23 cellular contexts compared by ENCODE assay signal in genomic region chr15:74208496-74208895, GRCh38. TPM values are rescaled to one million over a fixed set of nuclear protein-coding genes. Genes with fewer than 3 reads are reported as not detected.
DNase-seq lines count a peak whose midpoint lies in the region; ATAC-seq and TF ChIP-seq lines count a peak whose summit lies in the region.
"Had no signal": no experiment of that assay in that cellular context is flagged by ENCODE, and none has a peak within 500 bp of the region (broad histone marks: within the 10 kb centered on the region; RNA-seq: fewer than 3 reads in every experiment).

No MANE protein-coding gene starts in this region.

- no peak overlapping the region for H3K4ac ChIP-seq in neuronal stem cell (ENCODE audit: low read length)

- H2AK5ac ChIP-seq in neuronal stem cell (ENCODE audit: low read depth, low read length): peak overlapping the region; percentile 90

- H3K79me1 ChIP-seq in neuronal stem cell (ENCODE audit: low read depth, low read length): no peaks in the 10 kb centered on the region

- H3K4me2 ChIP-seq in neuronal stem cell (ENCODE audit: insufficient read depth, low read length, poor library complexity, severe bottlenecking): peak overlapping the region; percentile 44

- TF ChIP-seq CTCF in gastrocnemius medialis (IDR thresholded peaks at IDR 0.05 in 4 of 5, conservative IDR thresholded peaks at IDR 0.05 in 1 of 5): no peak

- no peaks in the 10 kb centered on the region for H3K27me3 ChIP-seq in HUES64 (ENCODE audit: insufficient read depth, low read length)
- no peaks in the 10 kb centered on the region for H3K27me3 ChIP-seq in SJCRH30
- H3K27me3 ChIP-seq in iPS-18a (ENCODE audit: control insufficient read depth, insufficient read depth, low read length): peaks cover 10% of the 10 kb centered on the region
- H3K27me3 ChIP-seq in neuronal stem cell (ENCODE audit: control insufficient read depth in 3 of 3, insufficient read depth in 3 of 3, low read depth in 1 of 3, low read length in 3 of 3): no peaks in the 10 kb centered on the region
- no peaks in the 10 kb centered on the region for H3K27me3 ChIP-seq in gastrocnemius medialis
- H3K27me3 ChIP-seq: thyroid gland had no signal

- H3K23ac ChIP-seq in neuronal stem cell (ENCODE audit: low read depth, low read length, poor library complexity): peak overlapping the region; percentile 51

- H3K14ac ChIP-seq in neuronal stem cell (ENCODE audit: low read length): peak overlapping the region; percentile 23

- ATAC-seq in gastrocnemius medialis: no peak
- ATAC-seq: T-helper 17 cell had no signal

- H2BK5ac ChIP-seq in neuronal stem cell (ENCODE audit: low read length): peak overlapping the region; percentile 59

- H3K36me3 ChIP-seq in HUES64 (ENCODE audit: insufficient read depth, low read length) (no peaks in the 10 kb centered on the region), SJCRH30 (no peaks in the 10 kb centered on the region), iPS-18a (ENCODE audit: control insufficient read depth, low read depth, low read length) (no peaks in the 10 kb centered on the region), neuronal stem cell (replicated peaks in 1 of 2; ENCODE audit: control insufficient read depth in 2 of 2, insufficient read depth in 2 of 2, low read length in 2 of 2) (no peaks in the 10 kb centered on the region), gastrocnemius medialis (no peaks in the 10 kb centered on the region)
- H3K36me3 ChIP-seq: stomach, thyroid gland had no signal

- peak overlapping the region; percentile 29 for H3K27ac ChIP-seq in HUES64 (ENCODE audit: low read depth, low read length)
- H3K27ac ChIP-seq in SJCRH30: peak overlapping the region; percentile 80
- no peak overlapping the region for H3K27ac ChIP-seq in iPS-18a (ENCODE audit: low read length)
- H3K27ac ChIP-seq in neuronal stem cell (replicated peaks; ENCODE audit: low read length): peak overlapping the region; percentile 15
- no peak overlapping the region for H3K27ac ChIP-seq in gastrocnemius medialis
- H3K27ac ChIP-seq: SK-N-MC, stomach had no signal

- peak overlapping the region; percentile 35 for H2BK12ac ChIP-seq in neuronal stem cell (ENCODE audit: low read length)

- peak overlapping the region; percentile 39 for H3K18ac ChIP-seq in neuronal stem cell (ENCODE audit: low read length)

- H3K4me1 ChIP-seq in HUES64 (ENCODE audit: insufficient read depth, low read length) (peaks cover 57% of the 10 kb centered on the region), SJCRH30 (peaks cover 51% of the 10 kb centered on the region), iPS-18a (ENCODE audit: control insufficient read depth, low read depth, low read length) (peaks cover 48% of the 10 kb centered on the region), neuronal stem cell (ENCODE audit: control insufficient read depth in 2 of 2, insufficient read depth in 1 of 2, low read depth in 1 of 2, low read length in 2 of 2) (peaks cover 49 to 52% of the 10 kb centered on the region in 2 donors), gastrocnemius medialis (no peaks in the 10 kb centered on the region)

- 43% methylated on average over 6 of the region's 6 CpGs for WGBS in HUES64
- WGBS in neuronal stem cell (ENCODE audit: extremely low coverage in 2 of 2, insufficient read length in 2 of 2, insufficient replicate concordance in 1 of 2), 2 donors: no CpG with 5 or more reads among the region's 6 CpGs

- TF ChIP-seq POLR2A in gastrocnemius medialis (IDR thresholded peaks at IDR 0.05): no peak

- in situ Hi-C loops in gastrocnemius medialis (cut with MboI; ENCODE audit: low sequenced_read_pairs in 4 of 4): no loop called here

- DNase-seq in SJCRH30 (peak; percentile 62 to 74), neuronal stem cell (ENCODE audit: low spot score) (no peak), ecto neural progenitor cell (ENCODE audit: low spot score) (no peak), gastrocnemius medialis (no peak)
- DNase-seq in activated effector memory CD4-positive, alpha-beta T cell treated with anti-CD3 and anti-CD28 coated beads, Interleukin-2, amount 50 U/mL, for 16 hours: no peak
- DNase-seq in activated naive CD4-positive, alpha-beta T cell treated with Interleukin-2 at 50 U/mL for 16 hours: no peak
- DNase-seq: activated CD4-positive, alpha-beta T cell treated with anti-CD3 and anti-CD28 coated beads for 1 hour; activated naive CD8-positive, alpha-beta T cell treated with anti-CD3 and anti-CD28 coated beads for 36 hours; activated T-cell treated with anti-CD3 and anti-CD28 coated beads for 4 hours; C1 segment of cervical spinal cord; COR-L47; dermis blood vessel endothelial cell; DMS79 treated with DMSO at 0.1 percent for 48 hours; NCI-H2029 treated with DMSO at 0.1 percent for 48 hours; occipital lobe; stomach; T-helper 17 cell; thyroid gland had no signal

- peak overlapping the region; percentile 52 for H2AFZ ChIP-seq in neuronal stem cell (ENCODE audit: low read length)

- H2BK15ac ChIP-seq in neuronal stem cell (ENCODE audit: low read length): no peak overlapping the region

- H2BK120ac ChIP-seq in neuronal stem cell (ENCODE audit: low read depth, low read length): peak overlapping the region; percentile 33

- H3K4me3 ChIP-seq in HUES64 (ENCODE audit: low read length): peak overlapping the region; percentile 2; the same call in 1 of the 2 replicates
- peak overlapping the region; percentile 58 for H3K4me3 ChIP-seq in SJCRH30
- peak overlapping the region; percentile 28 for H3K4me3 ChIP-seq in iPS-18a (ENCODE audit: low read length)
- peak overlapping the region in 1 of 2 donors; percentile 7 for H3K4me3 ChIP-seq in neuronal stem cell (ENCODE audit: low read length in 2 of 2)
- H3K4me3 ChIP-seq in gastrocnemius medialis: no peak overlapping the region
- H3K4me3 ChIP-seq: lung, SK-N-MC, stomach, thyroid gland had no signal

- H3K9me3 ChIP-seq in HUES64 (ENCODE audit: insufficient read depth, low read depth, low read length) (no peaks in the 10 kb centered on the region), SJCRH30 (replicated peaks) (no peaks in the 10 kb centered on the region), iPS-18a (ENCODE audit: control insufficient read depth, low read depth, low read length) (no peaks in the 10 kb centered on the region), neuronal stem cell (replicated peaks in 1 of 2; ENCODE audit: control insufficient read depth in 2 of 2, insufficient read depth in 1 of 2, low read depth in 1 of 2, low read length in 2 of 2) (no peaks in the 10 kb centered on the region), gastrocnemius medialis (no peaks in the 10 kb centered on the region)
- H3K9me3 ChIP-seq: stomach, thyroid gland had no signal

- peak overlapping the region; percentile 59 for H4K91ac ChIP-seq in neuronal stem cell (ENCODE audit: low read depth, low read length, poor library complexity)

- no peak overlapping the region for H4K8ac ChIP-seq in neuronal stem cell (ENCODE audit: low read depth, low read length)

- intact Hi-C loops in gastrocnemius medialis (cut with DNase I; ENCODE audit: low total_unique reads): no loop called here

- H3K9ac ChIP-seq in HUES64 (ENCODE audit: low read depth, low read length) (no peak overlapping the region), iPS-18a (ENCODE audit: low read length) (no peak overlapping the region), neuronal stem cell (ENCODE audit: low read depth, low read length, poor library complexity) (no peak overlapping the region)

RNA-seq across cellular contexts. Expression of gene STRA6, which starts 5.9 kb away (rescaled TPM):
- 23.9 TPM for polyA plus RNA-seq in HUES64 (2013, experiment 1 of 2)
- 22.8 TPM for polyA plus RNA-seq in HUES64 (2013, experiment 2 of 2)
- total RNA-seq in SJCRH30 (2014; rRNA removed; shearing (Covaris generic)): 67.8 and 94.4 TPM in 2 replicates
- 3.9 TPM for polyA plus RNA-seq in neuronal stem cell (2013, experiment 1 of 2)
- polyA plus RNA-seq in neuronal stem cell (2013, experiment 2 of 2): 3.4 TPM
- total RNA-seq in gastrocnemius medialis: not detected
- total RNA-seq: MCF 10A, T-helper 17 cell, thyroid gland had no signal

RNA-seq across cellular contexts. Expression of gene CCDC33, which starts 27.6 kb away (rescaled TPM):
- polyA plus RNA-seq in HUES64 (2013, experiment 1 of 2): 4.3 TPM
- polyA plus RNA-seq in HUES64 (2013, experiment 2 of 2): 4.1 TPM
- 0.38 and 1.2 TPM in 2 replicates for total RNA-seq in SJCRH30 (2014; rRNA removed; shearing (Covaris generic))
- polyA plus RNA-seq in neuronal stem cell (2013, experiment 1 of 2): 1.3 TPM
- 1.1 TPM for polyA plus RNA-seq in neuronal stem cell (2013, experiment 2 of 2)
- not detected for total RNA-seq in gastrocnemius medialis
- total RNA-seq: dermis blood vessel endothelial cell, MCF 10A, occipital lobe, T-helper 17 cell had no signal
- polyA plus RNA-seq: stomach had no signal

RNA-seq across cellular contexts. Expression of gene ISLR, which starts 35.0 kb away (rescaled TPM):
- 3.3 TPM for polyA plus RNA-seq in HUES64 (2013, experiment 1 of 2)
- polyA plus RNA-seq in HUES64 (2013, experiment 2 of 2): 5.0 TPM
- total RNA-seq in SJCRH30 (2014; rRNA removed; shearing (Covaris generic)): 19.8 and 27.7 TPM in 2 replicates
- 0.56 TPM for polyA plus RNA-seq in neuronal stem cell (2013, experiment 1 of 2)
- polyA plus RNA-seq in neuronal stem cell (2013, experiment 2 of 2): 0.73 TPM
- total RNA-seq in gastrocnemius medialis: 10 to 100 TPM in 3 of 4 donors, 1 to 10 TPM in 1; 5.9 to 29.4 (median 25.9) TPM
- total RNA-seq: activated naive CD8-positive, alpha-beta T cell treated with anti-CD3 and anti-CD28 coated beads for 36 hours; MCF 10A; T-helper 17 cell had no signal

Comparison
In these comparisons a context has a peak if more than half of its experiments do, and no peak if none do; other contexts are left out.
1. H3K27ac ChIP-seq: peak in HUES64 (single experiment), SJCRH30 (single experiment) and neuronal stem cell (single experiment); none in iPS-18a (single experiment) and gastrocnemius medialis (0 of 4).
2. H3K4me3 ChIP-seq: peak in HUES64 (single experiment), SJCRH30 (single experiment) and iPS-18a (single experiment); none in gastrocnemius medialis (0 of 4).
3. DNase-seq: peak in SJCRH30 (2 of 2); none in neuronal stem cell (single experiment), ecto neural progenitor cell (single experiment), activated effector memory CD4-positive, alpha-beta T cell treated with anti-CD3 and anti-CD28 coated beads, Interleukin-2, amount 50 U/mL, for 16 hours (single experiment), gastrocnemius medialis (0 of 2) and activated naive CD4-positive, alpha-beta T cell treated with Interleukin-2 at 50 U/mL for 16 hours (single experiment).
4. RNA of gene STRA6, which starts 5.9 kb away (total RNA-seq): 67.8 to 94.4 TPM in SJCRH30; not detected in gastrocnemius medialis; every median in the first group is over 10 times any median in the second.